Comparison of ENCODE assay signal across 10 cellular contexts in genomic region chr18:57910817-57911216, GRCh38.
DNase-seq lines count a peak whose midpoint lies in the region; ATAC-seq and TF ChIP-seq lines count a peak whose summit lies in the region.
"Had no signal": no experiment of that assay in that cellular context is flagged by ENCODE, and none has a peak within 500 bp of the region (broad histone marks: within the 10 kb centered on the region; RNA-seq: fewer than 3 reads in every experiment).

No MANE protein-coding gene starts in this region.

- no peaks in the 10 kb centered on the region for H3K9me3 Mint-ChIP-seq in activated naive CD4-positive, alpha-beta T cell treated with anti-CD3 and anti-CD28 coated beads for 36 hours
- H3K9me3 Mint-ChIP-seq in endodermal cell = no peaks in the 10 kb centered on the region
- H3K9me3 Mint-ChIP-seq: activated B cell treated with CpG ODN at 0.5 μM for 24 hours had no signal

- CTCF ChIA-PET in activated naive CD4-positive, alpha-beta T cell treated with anti-CD3 and anti-CD28 coated beads for 36 hours (lab: Charles Lee) = interaction anchor here (1.0 to 1.2 kb wide), 2 partner anchors 13 to 48 kb away, joined by 3 to 4 read pairs; no protein-coding TSS in a partner anchor

- H3K27me3 ChIP-seq in endodermal cell (ENCODE audit: control insufficient read depth, insufficient read depth, low read length, poor library complexity, severe bottlenecking) (no peaks in the 10 kb centered on the region), body of pancreas (no peaks in the 10 kb centered on the region)

- H3K27ac ChIP-seq in endodermal cell (ENCODE audit: low read depth, low read length) = no peak overlapping the region
- no peak overlapping the region for H3K27ac ChIP-seq in body of pancreas

- no peak overlapping the region for H3K9ac ChIP-seq in endodermal cell (ENCODE audit: extremely low read depth, low read length, poor library complexity, severe bottlenecking)

- H3K36me3 ChIP-seq in endodermal cell (ENCODE audit: control insufficient read depth, insufficient read depth, low read length) = no peaks in the 10 kb centered on the region
- no peaks in the 10 kb centered on the region for H3K36me3 ChIP-seq in body of pancreas (replicated peaks in 1 of 2; ENCODE audit: insufficient read depth in 1 of 2, low read depth in 2 of 2)

- H3K4me3 ChIP-seq in endodermal cell (ENCODE audit: low read length) (no peak overlapping the region), body of pancreas (no peak overlapping the region)

- H3K4me1 ChIP-seq in endodermal cell (ENCODE audit: control insufficient read depth, insufficient read depth, low read length) (no peaks in the 10 kb centered on the region), body of pancreas (peaks cover 6% of the 10 kb centered on the region)

- peaks cover 4% of the 10 kb centered on the region for H3K4me1 Mint-ChIP-seq in activated naive CD4-positive, alpha-beta T cell treated with anti-CD3 and anti-CD28 coated beads for 36 hours (ENCODE audit: low read depth)
- H3K4me1 Mint-ChIP-seq in endodermal cell = peaks cover under 1% of the 10 kb centered on the region

- DNase-seq in activated naive CD4-positive, alpha-beta T cell treated with anti-CD3 and anti-CD28 coated beads for 36 hours = peak; percentile 28
- no peak for DNase-seq in activated naive CD4-positive, alpha-beta T cell treated with Interleukin-2 at 50 U/mL for 16 hours
- DNase-seq in NCI-H69 (lab: John Stamatoyannopoulos, UW) (peak; percentile 47), endodermal cell (peak; percentile 88), NCI-H2081 treated with DMSO at 0.1 percent for 48 hours (lab: John Stamatoyannopoulos, UW) (no peak), body of pancreas (no peak)
- DNase-seq in stimulated activated naive CD8-positive, alpha-beta T cell treated with anti-CD3 and anti-CD28 coated beads, Interleukin-15, Interleukin-2, amounts not matched to agents 100 U/mL and 50 U/mL, for 24 hours = peak; percentile 35
- DNase-seq: activated B cell treated with CpG ODN at 0.5 μM for 24 hours had no signal

- H3K9me3 ChIP-seq in endodermal cell (ENCODE audit: control insufficient read depth, low read length) (no peaks in the 10 kb centered on the region), body of pancreas (no peaks in the 10 kb centered on the region)

- intact Hi-C loops in activated naive CD4-positive, alpha-beta T cell treated with anti-CD3 and anti-CD28 coated beads for 36 hours (cut with micrococcal nuclease) = no loop called here
- intact Hi-C loops in body of pancreas (cut with DNase I) = no loop called here

- WGBS in endodermal cell (ENCODE audit: insufficient coverage in 1 of 2, insufficient read length in 1 of 2), 2 experiments = 68 to 88% methylated on average over 4 to 7 of the region's 7 CpGs
- 86% methylated on average over 7 of the region's 7 CpGs for WGBS in body of pancreas, 2 donors

- TF ChIP-seq CTCF in endodermal cell (conservative IDR thresholded peaks at IDR 0.05) = peak; percentile 76
- TF ChIP-seq CTCF in body of pancreas (IDR thresholded peaks at IDR 0.05) = peak in 1 of 7 experiments; percentile 9

- ATAC-seq in stimulated activated naive CD8-positive, alpha-beta T cell treated with anti-CD3 and anti-CD28 coated beads, Interleukin-15, Interleukin-2, amounts not matched to agents 100 U/mL and 50 U/mL, for 24 hours = no peak
- no peak for ATAC-seq in GM21737 (IDR thresholded peaks at IDR 0.05; ENCODE audit: unreplicated experiment)
- no peak for ATAC-seq in body of pancreas

- no peak for TF ChIP-seq POLR2A in body of pancreas (IDR thresholded peaks at IDR 0.05)

- no peak overlapping the region for H3K4me3 Mint-ChIP-seq in activated naive CD4-positive, alpha-beta T cell treated with anti-CD3 and anti-CD28 coated beads for 36 hours
- H3K4me3 Mint-ChIP-seq in endodermal cell = no peak overlapping the region
- H3K4me3 Mint-ChIP-seq: activated B cell treated with CpG ODN at 0.5 μM for 24 hours; CD4-positive, CD25-positive, alpha-beta regulatory T cell had no signal

- peaks cover 11% of the 10 kb centered on the region for H3K27me3 Mint-ChIP-seq in activated naive CD4-positive, alpha-beta T cell treated with anti-CD3 and anti-CD28 coated beads for 36 hours (ENCODE audit: low read depth)
- no peaks in the 10 kb centered on the region for H3K27me3 Mint-ChIP-seq in endodermal cell (ENCODE audit: insufficient read depth)

- H3K27ac Mint-ChIP-seq in activated naive CD4-positive, alpha-beta T cell treated with anti-CD3 and anti-CD28 coated beads for 36 hours = no peak overlapping the region
- no peak overlapping the region for H3K27ac Mint-ChIP-seq in endodermal cell
- H3K27ac Mint-ChIP-seq: activated B cell treated with CpG ODN at 0.5 μM for 24 hours; CD4-positive, CD25-positive, alpha-beta regulatory T cell had no signal

- H3K36me3 Mint-ChIP-seq in activated naive CD4-positive, alpha-beta T cell treated with anti-CD3 and anti-CD28 coated beads for 36 hours (ENCODE audit: low read depth) = no peaks in the 10 kb centered on the region
- H3K36me3 Mint-ChIP-seq in endodermal cell (ENCODE audit: low read depth) = no peaks in the 10 kb centered on the region
- H3K36me3 Mint-ChIP-seq: CD4-positive, CD25-positive, alpha-beta regulatory T cell had no signal

Comparison
In these comparisons a context has a peak if more than half of its experiments do, and no peak if none do; other contexts are left out.
1. DNase-seq: peak in activated naive CD4-positive, alpha-beta T cell treated with anti-CD3 and anti-CD28 coated beads for 36 hours (single experiment), NCI-H69 (single experiment), endodermal cell (single experiment) and stimulated activated naive CD8-positive, alpha-beta T cell treated with anti-CD3 and anti-CD28 coated beads, Interleukin-15, Interleukin-2, amounts not matched to agents 100 U/mL and 50 U/mL, for 24 hours (single experiment); none in activated naive CD4-positive, alpha-beta T cell treated with Interleukin-2 at 50 U/mL for 16 hours (single experiment), NCI-H2081 treated with DMSO at 0.1 percent for 48 hours (single experiment) and body of pancreas (0 of 4).